ENCODE assay signal across 8 cellular contexts in the genomic region with DNA sequence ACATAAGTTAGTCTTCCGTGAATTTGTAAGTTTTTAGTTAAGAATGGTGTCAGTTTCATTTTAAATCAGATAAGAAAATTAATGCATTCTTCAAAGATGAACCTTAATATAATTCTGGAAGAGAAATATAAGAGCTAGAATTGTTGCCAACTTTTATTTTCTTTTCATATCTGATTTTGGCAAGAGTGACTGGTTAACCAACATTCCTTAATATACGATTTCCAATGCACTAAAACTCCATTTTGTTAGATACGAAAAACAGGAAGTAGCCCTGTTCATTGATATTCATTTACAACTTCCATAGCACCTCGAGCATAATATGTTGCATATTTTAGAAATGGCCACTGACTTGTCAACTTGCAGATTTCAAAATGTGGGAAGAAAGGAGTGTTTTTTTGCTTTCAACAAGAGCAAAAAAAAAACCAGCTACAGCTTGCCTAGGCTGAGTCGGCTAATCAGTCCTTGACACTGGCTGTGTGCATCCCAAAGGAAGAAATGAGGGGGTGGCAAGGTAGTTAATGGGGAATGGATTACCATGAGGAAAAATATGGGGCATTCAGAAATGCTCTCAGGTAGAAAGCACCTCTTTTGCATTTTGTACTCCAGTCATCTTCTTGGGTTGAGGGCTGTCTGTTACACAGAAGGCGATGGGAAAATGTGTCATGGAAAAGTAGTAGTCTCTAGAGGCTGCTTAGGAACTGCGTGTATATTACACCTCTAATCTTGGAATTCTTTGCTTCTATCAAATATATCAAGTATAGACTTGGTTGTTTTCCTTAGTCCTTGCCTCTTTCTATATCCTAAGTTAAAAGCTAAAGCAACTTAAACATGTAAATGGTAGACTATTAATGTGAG. TPM values are rescaled to one million over a fixed set of nuclear protein-coding genes. Genes with fewer than 3 reads are reported as not detected.
DNase-seq lines count a peak whose midpoint lies in the region; ATAC-seq and TF ChIP-seq lines count a peak whose summit lies in the region.

No MANE protein-coding gene starts in this region.

- POLR2A ChIA-PET in AG04450 (lab: Yijun Ruan, JAX) = no interaction called here

- DNase-seq in AG04450 (ENCODE audit: low read depth, low spot score) (no peak), adipocyte (ENCODE audit: low read depth) (peak; percentile 30), lung microvascular endothelial cell (ENCODE audit: low read depth in 2 of 2) (peak; percentile 35 to 39), cerebellum (ENCODE audit: low spot score) (no peak), cerebellar nuclear complex (lab: John Stamatoyannopoulos, UW) (no peak), HuH-7 (ENCODE audit: low spot score) (no peak)

- peak overlapping the region; percentile 56 for H3K4me2 ChIP-seq in KMS-11

- TF ChIP-seq CTCF in AG04450 (IDR thresholded peaks at IDR 0.05; ENCODE audit: low read depth, low read length) (no peak), KMS-11 (conservative IDR thresholded peaks at IDR 0.05; ENCODE audit: low read depth, low read length) (no peak)

- H3K27ac ChIP-seq in AG04450 (ENCODE audit: low read depth, low read length) (no peak overlapping the region), KMS-11 (no peak overlapping the region)

- H3K9ac ChIP-seq in KMS-11 (no peak overlapping the region), adipocyte (ENCODE audit: low read length) (peak overlapping the region; percentile 45)

- CTCF ChIA-PET in AG04450 (lab: Charles Lee) = interaction anchor here (0.6 to 3.2 kb wide), 6 partner anchors 8 to 549 kb away, joined by 3 to 26 read pairs (median 4); no protein-coding TSS in a partner anchor

- H3K4me3 ChIP-seq in AG04450 (ENCODE audit: low read depth, low read length) (peak overlapping the region; percentile 28), KMS-11 (IDR thresholded peaks at IDR 0.05; ENCODE audit: insufficient read depth, low read depth, low read length) (no peak overlapping the region), adipocyte (ENCODE audit: low read length) (peak overlapping the region; percentile 60)

- H3K4me1 ChIP-seq in KMS-11 (ENCODE audit: low read depth, poor library complexity, severe bottlenecking) (peaks cover 45% of the 10 kb centered on the region), adipocyte (ENCODE audit: control insufficient read depth, insufficient read depth, low read length) (peaks cover 16% of the 10 kb centered on the region)

- H4K20me1 ChIP-seq in KMS-11 (ENCODE audit: insufficient read depth) = peaks cover 9% of the 10 kb centered on the region

- no peaks in the 10 kb centered on the region for H3K27me3 ChIP-seq in AG04450 (ENCODE audit: control insufficient read depth, insufficient read depth, low read length)
- H3K27me3 ChIP-seq in KMS-11 (ENCODE audit: insufficient read depth, low read depth) = no peaks in the 10 kb centered on the region
- no peaks in the 10 kb centered on the region for H3K27me3 ChIP-seq in adipocyte (replicated peaks; ENCODE audit: control insufficient read depth, insufficient read depth, low read length)

- peaks cover 83% of the 10 kb centered on the region for H3K79me2 ChIP-seq in KMS-11 (ENCODE audit: insufficient read depth, low read depth)

- H2AFZ ChIP-seq in KMS-11 (ENCODE audit: low read depth) = no peak overlapping the region

- H3K9me3 ChIP-seq in AG04450 (ENCODE audit: control insufficient read depth, insufficient read depth, low read length) (no peaks in the 10 kb centered on the region; the same call in 1 of the 2 replicates), adipocyte (ENCODE audit: control insufficient read depth, low read length) (no peaks in the 10 kb centered on the region)

- ATAC-seq in GM21390 (IDR thresholded peaks at IDR 0.05; ENCODE audit: unreplicated experiment) = no peak

- H3K36me3 ChIP-seq in KMS-11 (ENCODE audit: insufficient read depth) (no peaks in the 10 kb centered on the region), adipocyte (ENCODE audit: control insufficient read depth, insufficient read depth, low read length, severe bottlenecking) (no peaks in the 10 kb centered on the region)

RNA-seq across cellular contexts. Expression of gene MAP3K1, which starts 3.9 kb away (rescaled TPM):
- polyA plus RNA-seq in AG04450 (2011; rRNA removed) = 5.4 and 7.7 TPM in 2 replicates
- 10.9 and 18.9 TPM in 2 replicates for polyA minus RNA-seq in AG04450 (2011; rRNA and poly(A)+ RNA removed)
- 21.4 and 48.2 TPM in 2 replicates for total RNA-seq in lung microvascular endothelial cell
- 32.1 TPM for total RNA-seq in cerebellum

Comparison
In these comparisons a context has a peak if more than half of its experiments do, and no peak if none do; other contexts are left out.
1. DNase-seq: peak in adipocyte (single experiment) and lung microvascular endothelial cell (2 of 2); none in AG04450 (single experiment), cerebellum (single experiment), cerebellar nuclear complex (0 of 2) and HuH-7 (single experiment).